12 cellular contexts compared by ENCODE assay signal in genomic region chr5:14417232-14417730, GRCh38.
DNase-seq lines count a peak whose midpoint lies in the region; ATAC-seq, FAIRE-seq and TF ChIP-seq lines count a peak whose summit lies in the region.
"Had no signal": no experiment of that assay in that cellular context is flagged by ENCODE, and none has a peak within 500 bp of the region (broad histone marks: within the 10 kb centered on the region; RNA-seq: fewer than 3 reads in every experiment).

No MANE protein-coding gene starts in this region.

- FAIRE-seq in H54 (lab: Jason Lieb, UNC) = no peak

- peak overlapping the region; percentile 41 for H3K27ac Mint-ChIP-seq in activated T-helper 1 cell treated with anti-CD3 and anti-CD28 coated beads, Interleukin-12 subunit alpha, Interleukin-12 subunit beta, Interleukin-2, Interleukin-4 antibody, amounts not matched to agents 30 ng/mL and 10 ng/mL and 1 ng/mL, durations not matched to agents 14 hours and 24 hours and 36 hours

- H3K9me3 ChIP-seq in heart right ventricle (no peaks in the 10 kb centered on the region), spleen (no peaks in the 10 kb centered on the region)
- H3K9me3 ChIP-seq: right lobe of liver had no signal

- H3K27me3 ChIP-seq in heart right ventricle = no peaks in the 10 kb centered on the region
- H3K27me3 ChIP-seq in spleen (replicated peaks in 1 of 7) = no peaks in the 10 kb centered on the region
- H3K27me3 ChIP-seq: right lobe of liver had no signal

- no peak for TF ChIP-seq POLR2A in H54 (IDR thresholded peaks at IDR 0.05; ENCODE audit: low read depth, low read length)
- no peak for TF ChIP-seq POLR2A in spleen (IDR thresholded peaks at IDR 0.05)

- intact Hi-C loops in activated T-helper 1 cell treated with anti-CD3 and anti-CD28 coated beads, Interleukin-12 subunit alpha, Interleukin-12 subunit beta, Interleukin-2, Interleukin-4 antibody, amounts not matched to agents 30 ng/mL and 10 ng/mL and 1 ng/mL, durations not matched to agents 14 hours and 24 hours and 36 hours (cut with micrococcal nuclease) = loop anchor here (5.0 kb wide), 1 partner anchor 455 kb away; the partner anchor contains the start of gene ANKH
- intact Hi-C loops in heart right ventricle (cut with DNase I) (no loop called here), spleen (cut with DNase I; ENCODE audit: low total_unique reads) (no loop called here)

- H3K27ac ChIP-seq in heart right ventricle (peak overlapping the region in 9 of 10 donors; percentile 8 to 72 (median 66)), spleen (peak overlapping the region in 7 of 8 donors; percentile 23 to 71 (median 56))
- H3K27ac ChIP-seq: right lobe of liver had no signal

- DNase-seq in H54 (ENCODE audit: insufficient read length, low spot score) = peak; percentile 62
- DNase-seq in activated T-helper 1 cell treated with anti-CD3 and anti-CD28 coated beads, Interleukin-12 subunit alpha, Interleukin-12 subunit beta, Interleukin-2, Interleukin-4 antibody, amounts not matched to agents 30 ng/mL and 10 ng/mL and 1 ng/mL, durations not matched to agents 14 hours and 24 hours and 36 hours (ENCODE audit: low spot score) = no peak
- DNase-seq in heart right ventricle = no peak
- DNase-seq in spleen = no peak
- no peak for DNase-seq in NCI-H146 treated with DMSO at 0.1 percent for 48 hours (lab: John Stamatoyannopoulos, UW; ENCODE audit: unreplicated experiment)
- DNase-seq: activated naive CD4-positive, alpha-beta T cell; right lobe of liver; SHP77 had no signal

- TF ChIP-seq CTCF in heart right ventricle (IDR thresholded peaks at IDR 0.05) (no peak), spleen (IDR thresholded peaks at IDR 0.05 in 8 of 11, conservative IDR thresholded peaks at IDR 0.05 in 3 of 11) (no peak)

- peaks cover 4% of the 10 kb centered on the region for H3K27me3 Mint-ChIP-seq in activated T-helper 1 cell treated with anti-CD3 and anti-CD28 coated beads, Interleukin-12 subunit alpha, Interleukin-12 subunit beta, Interleukin-2, Interleukin-4 antibody, amounts not matched to agents 30 ng/mL and 10 ng/mL and 1 ng/mL, durations not matched to agents 14 hours and 24 hours and 36 hours (ENCODE audit: insufficient read depth)

- H3K4me3 Mint-ChIP-seq in activated T-helper 1 cell treated with anti-CD3 and anti-CD28 coated beads, Interleukin-12 subunit alpha, Interleukin-12 subunit beta, Interleukin-2, Interleukin-4 antibody, amounts not matched to agents 30 ng/mL and 10 ng/mL and 1 ng/mL, durations not matched to agents 14 hours and 24 hours and 36 hours = no peak overlapping the region

- H3K4me1 Mint-ChIP-seq in activated T-helper 1 cell treated with anti-CD3 and anti-CD28 coated beads, Interleukin-12 subunit alpha, Interleukin-12 subunit beta, Interleukin-2, Interleukin-4 antibody, amounts not matched to agents 30 ng/mL and 10 ng/mL and 1 ng/mL, durations not matched to agents 14 hours and 24 hours and 36 hours (ENCODE audit: low read depth) = peaks cover 52% of the 10 kb centered on the region

- H3K4me1 ChIP-seq in heart right ventricle (peaks cover 0 to 40% (median 15%) of the 10 kb centered on the region in 9 donors), spleen (peaks cover 0 to 46% (median 8%) of the 10 kb centered on the region in 6 donors)
- H3K4me1 ChIP-seq: right lobe of liver had no signal

- peak; percentile 35 to 72 (median 60) for ATAC-seq in heart right ventricle
- ATAC-seq in GM18511 (IDR thresholded peaks at IDR 0.05; ENCODE audit: unreplicated experiment) = no peak
- no peak for ATAC-seq in activated CD4-positive, CD25-positive, alpha-beta regulatory T cell treated with anti-CD3 and anti-CD28 coated beads, Interleukin-2, amount 50 U/mL, for 24 hours
- ATAC-seq in HG03095 (IDR thresholded peaks at IDR 0.05; ENCODE audit: unreplicated experiment) = no peak
- ATAC-seq: HCT116, right lobe of liver had no signal

- H3K4me3 ChIP-seq in heart right ventricle (no peak overlapping the region), spleen (no peak overlapping the region)
- H3K4me3 ChIP-seq: right lobe of liver had no signal

- peaks cover 5% of the 10 kb centered on the region for H3K36me3 Mint-ChIP-seq in activated T-helper 1 cell treated with anti-CD3 and anti-CD28 coated beads, Interleukin-12 subunit alpha, Interleukin-12 subunit beta, Interleukin-2, Interleukin-4 antibody, amounts not matched to agents 30 ng/mL and 10 ng/mL and 1 ng/mL, durations not matched to agents 14 hours and 24 hours and 36 hours (ENCODE audit: low read depth)

- peaks cover 0 to 98% (median 29%) of the 10 kb centered on the region in 9 donors for H3K36me3 ChIP-seq in heart right ventricle
- H3K36me3 ChIP-seq in spleen = peaks cover 0 to 96% (median 24%) of the 10 kb centered on the region in 6 donors

- WGBS in heart right ventricle, 2 donors = 63 to 79% methylated on average over 5 of the region's 5 CpGs
- WGBS in spleen, 5 donors = 72 to 91% (median 87%) methylated on average over 5 of the region's 5 CpGs

- H3K9me3 Mint-ChIP-seq in activated T-helper 1 cell treated with anti-CD3 and anti-CD28 coated beads, Interleukin-12 subunit alpha, Interleukin-12 subunit beta, Interleukin-2, Interleukin-4 antibody, amounts not matched to agents 30 ng/mL and 10 ng/mL and 1 ng/mL, durations not matched to agents 14 hours and 24 hours and 36 hours = no peaks in the 10 kb centered on the region

Comparison
In these comparisons a context has a peak if more than half of its experiments do, and no peak if none do; other contexts are left out.
1. ATAC-seq: peak in heart right ventricle (8 of 8); none in GM18511 (single experiment), activated CD4-positive, CD25-positive, alpha-beta regulatory T cell treated with anti-CD3 and anti-CD28 coated beads, Interleukin-2, amount 50 U/mL, for 24 hours (0 of 2) and HG03095 (single experiment).